In genomic region chr5:8601831-8602354, GRCh38 we compare ENCODE assay signal across 22 cellular contexts.
"Had no signal": no experiment of that assay in that cellular context is flagged by ENCODE, and none has a peak within 500 bp of the region (broad histone marks: within the 10 kb centered on the region; RNA-seq: fewer than 3 reads in every experiment).

No MANE protein-coding gene starts in this region.

- H3K36me3 ChIP-seq: MG63 had no signal

- ATAC-seq: Panc1 had no signal

- H3K27ac ChIP-seq: RWPE1 had no signal

- DNase-seq: Karpas-422, KG1, MG63, NCI-H1092, NCI-H1105 treated with DMSO at 0.1 percent for 48 hours, NCI-H1417 treated with DMSO at 0.1 percent for 48 hours, NCI-H146, NCI-H1694 treated with DMSO at 0.1 percent for 48 hours, NCI-H1930, NCI-H2081, NCI-H2107, NCI-H226, NCI-H446, NCI-H510A, NCI-H524 treated with DMSO at 0.1 percent for 48 hours, NCI-H69, NCI-H774, SHP77, SK-N-SH, SW 1271 had no signal

- H3K9me3 ChIP-seq: MG63, SK-N-SH had no signal

- H3K27me3 ChIP-seq: MG63 had no signal

- H3K4me3 ChIP-seq: MG63 had no signal
